Comparison of ENCODE assay signal across 8 cellular contexts in the genomic region with DNA sequence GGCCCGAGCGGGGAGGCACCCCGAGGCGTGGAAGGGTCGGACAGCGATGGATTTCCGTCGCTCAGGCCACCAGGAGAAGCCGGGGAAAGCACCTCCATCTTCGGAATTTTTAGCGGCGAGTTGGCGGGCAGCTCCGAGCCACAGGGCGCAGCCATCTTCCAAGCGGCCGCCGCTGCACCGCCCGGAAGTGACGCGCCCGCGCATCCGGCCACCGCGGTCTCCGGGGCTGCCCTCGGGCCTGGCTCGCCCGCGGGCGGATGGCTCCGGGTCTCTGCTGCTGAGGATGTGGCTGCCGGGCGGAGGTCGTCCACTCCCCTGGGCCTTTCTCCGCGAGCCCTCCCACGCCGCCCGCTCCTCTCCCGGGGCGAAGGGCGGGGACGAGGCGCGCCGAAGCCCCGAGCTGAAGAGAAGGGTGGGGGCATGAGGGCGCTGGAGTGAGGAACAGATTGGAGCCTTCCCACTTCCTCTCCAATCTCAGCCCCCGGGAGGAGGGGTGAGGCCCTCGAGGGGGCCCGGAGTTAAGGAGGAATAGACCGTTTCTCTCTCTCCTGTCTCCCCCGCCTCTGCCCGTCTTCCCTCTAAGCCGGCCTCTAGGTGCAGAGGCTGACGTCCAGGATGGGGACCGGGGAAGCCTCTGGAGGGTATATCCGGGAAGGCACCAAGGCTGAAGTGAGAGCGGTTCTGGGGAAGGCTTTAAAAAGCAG. TPM values are rescaled to one million over a fixed set of nuclear protein-coding genes. Genes with fewer than 3 reads are reported as not detected.
DNase-seq lines count a peak whose midpoint lies in the region; ATAC-seq, FAIRE-seq and TF ChIP-seq lines count a peak whose summit lies in the region.

A gene (minus strand): TSS at position 181 of the 704 bp plus-strand sequence. CDS start 26 bp downstream, at position 155.

- H3K27ac ChIP-seq in right cardiac atrium (ENCODE audit: low read length) (peak within 1 kb of the TSS; percentile 99), rectal smooth muscle tissue (ENCODE audit: low read depth, low read length) (peak within 1 kb of the TSS; percentile 99), uterus (peak within 1 kb of the TSS; percentile 96 to 98)

- TF ChIP-seq POLR2A in GM12891 (IDR thresholded peaks at IDR 0.05; ENCODE audit: low read depth, low read length) (peak; percentile 89), uterus (IDR thresholded peaks at IDR 0.05) (peak; percentile 72 to 85)

- intact Hi-C loops in right cardiac atrium (cut with DNase I) (no loop called here), uterus (cut with DNase I; ENCODE audit: low total_unique reads) (no loop called here)

- peak; percentile 88 for FAIRE-seq in GM12891 (lab: Jason Lieb, UNC)

- H3K9ac ChIP-seq in rectal smooth muscle tissue (ENCODE audit: low read length) = peak within 1 kb of the TSS; percentile 81

- peak within 1 kb of the TSS; percentile 94 for H3K4me3 ChIP-seq in right cardiac atrium (ENCODE audit: low read length)
- H3K4me3 ChIP-seq in rectal smooth muscle tissue (ENCODE audit: low read length) = peak within 1 kb of the TSS; percentile 88
- peak within 1 kb of the TSS; percentile 50 to 91 for H3K4me3 ChIP-seq in uterus

- H3K4me1 ChIP-seq in right cardiac atrium (ENCODE audit: control insufficient read depth, insufficient read depth, low read length) (peaks cover 4% of the 10 kb centered on the region), rectal smooth muscle tissue (ENCODE audit: control insufficient read depth, insufficient read depth, low read length) (peaks cover 12% of the 10 kb centered on the region), uterus (no peaks in the 10 kb centered on the region)

- no peak for TF ChIP-seq CTCF in uterus (IDR thresholded peaks at IDR 0.05)

- WGBS in right cardiac atrium = under 1% methylated on average over 62 of the region's 62 CpGs

- H3K36me3 ChIP-seq in rectal smooth muscle tissue (ENCODE audit: control insufficient read depth, insufficient read depth, low read length) (no peaks in the 10 kb centered on the region), uterus (no peaks in the 10 kb centered on the region)

- DNase-seq in GM12891 (ENCODE audit: insufficient read length, low spot score) (peak; percentile 77), NCI-H1092 (lab: John Stamatoyannopoulos, UW) (peak; percentile 76), T-helper 2 cell (peak; percentile 64 to 88 (median 71)), anterior cingulate cortex (lab: John Stamatoyannopoulos, UW) (peak; percentile 12 to 95 (median 83)), right cardiac atrium (peak; percentile 83 to 94 (median 93)), uterus (peak; percentile 81)

- H3K27me3 ChIP-seq in right cardiac atrium (ENCODE audit: control insufficient read depth, insufficient read depth) (no peaks in the 10 kb centered on the region), rectal smooth muscle tissue (ENCODE audit: control insufficient read depth, insufficient read depth, low read length) (no peaks in the 10 kb centered on the region), uterus (no peaks in the 10 kb centered on the region)

- no peaks in the 10 kb centered on the region for H3K9me3 ChIP-seq in right cardiac atrium (ENCODE audit: control insufficient read depth, low read length)
- no peaks in the 10 kb centered on the region for H3K9me3 ChIP-seq in uterus

- ATAC-seq in HG02571 (IDR thresholded peaks at IDR 0.05; ENCODE audit: unreplicated experiment) (peak; percentile 92), right cardiac atrium (peak; percentile 98)

TF ChIP-seq in GM12891, 5 proteins besides CTCF, POLR2A, EP300 and RAD21:
- peak; percentile 78 for TF ChIP-seq TAF1 (IDR thresholded peaks at IDR 0.05; ENCODE audit: low read depth, low read length)
- TF ChIP-seq SPI1 (IDR thresholded peaks at IDR 0.05; ENCODE audit: low read depth, low read length) = peak; percentile 82
- TF ChIP-seq POLR2AphosphoS5 (IDR thresholded peaks at IDR 0.05; ENCODE audit: low read depth, low read length) = peak; percentile 85
- TF ChIP-seq PAX5 (IDR thresholded peaks at IDR 0.05; ENCODE audit: insufficient read depth, low read length, severe bottlenecking) = no peak
- no peak; the same call in none of the 2 replicates for TF ChIP-seq POU2F2 (IDR thresholded peaks at IDR 0.05; ENCODE audit: low read depth, low read length)

RNA-seq across cellular contexts. Expression of the gene that starts here (rescaled TPM):
- 2.7 TPM for polyA plus RNA-seq in GM12891 (2012; ENCODE audit: low read depth, missing spikeins)
- 1 to 10 TPM; 3.5 to 6.7 (median 5.3) TPM for total RNA-seq in right cardiac atrium
- 3.8 TPM for polyA plus RNA-seq in right cardiac atrium
- 10 to 100 TPM in 3 of 4 donors, 1 to 10 TPM in 1; 5.1 to 36.6 (median 24.5) TPM for total RNA-seq in uterus

Comparison
In these comparisons a context has a peak if more than half of its experiments do, and no peak if none do; other contexts are left out.
1. Peak in every context shown above with its lines: DNase-seq, ATAC-seq, H3K4me3 ChIP-seq and H3K27ac ChIP-seq.